ENCODE assay signal across 2 cellular contexts in genomic region chr5:167785106-167785505, GRCh38.
A peak's percentile ranks its signal among the peaks of the same experiment; 100 is the strongest.
TF ChIP-seq lines count a peak whose summit lies in the region.

No MANE protein-coding gene starts in this region.

TF ChIP-seq in GM23338, 12 proteins besides CTCF, POLR2A, EP300 and RAD21 (continued from another document):
- TF ChIP-seq ZNF462 (CRISPR knock-in tag; IDR thresholded peaks at IDR 0.05) (no peak), ZNF331 (CRISPR knock-in tag; IDR thresholded peaks at IDR 0.05; ENCODE audit: low read depth) (no peak), CREB1 (CRISPR knock-in tag; IDR thresholded peaks at IDR 0.05; ENCODE audit: low read depth) (no peak), POLR2AphosphoS5 (IDR thresholded peaks at IDR 0.05; ENCODE audit: low read depth) (no peak), ETS1 (IDR thresholded peaks at IDR 0.05) (no peak)

TF ChIP-seq in HepG2, 621 proteins besides CTCF, POLR2A, EP300 and RAD21 (continued from another document):
- TF ChIP-seq ZNF431 (CRISPR knock-in tag; IDR thresholded peaks at IDR 0.05; ENCODE audit: borderline replicate concordance, low read depth) = no peak
- no peak for TF ChIP-seq ARID3A (IDR thresholded peaks at IDR 0.05; ENCODE audit: low read depth, low read length)
- no peak for TF ChIP-seq EEA1 (CRISPR knock-in tag; IDR thresholded peaks at IDR 0.05; ENCODE audit: borderline replicate concordance)
- TF ChIP-seq RAD51 (IDR thresholded peaks at IDR 0.05; ENCODE audit: borderline replicate concordance) = peak; percentile 79
- TF ChIP-seq TSC22D2 (CRISPR knock-in tag; IDR thresholded peaks at IDR 0.05; ENCODE audit: borderline replicate concordance) = no peak
